In genomic region chr6:31414771-31415270, GRCh38 we compare ENCODE assay signal across 28 cellular contexts.
"Had no signal": no experiment of that assay in that cellular context is flagged by ENCODE, and none has a peak within 500 bp of the region (broad histone marks: within the 10 kb centered on the region; RNA-seq: fewer than 3 reads in every experiment).

No MANE protein-coding gene starts in this region.

- ATAC-seq: activated CD4-positive, CD25-positive, alpha-beta regulatory T cell treated with anti-CD3 and anti-CD28 coated beads, Interleukin-2, amount 50 U/mL, for 24 hours; activated CD8-positive, alpha-beta T cell treated with anti-CD3 and anti-CD28 coated beads for 36 hours; activated T-cell treated with anti-CD3 and anti-CD28 coated beads, Interleukin-2, amount 50 U/mL, for 4 hours; psoas muscle had no signal

- H3K4me3 ChIP-seq: adrenal gland, ascending aorta, hepatocyte, left ventricle myocardium inferior, ovary, psoas muscle, right atrium auricular region, stomach, suprapubic skin, tibial nerve had no signal

- H3K4me1 ChIP-seq: adrenal gland, ascending aorta, psoas muscle, right atrium auricular region, tibial nerve had no signal

- DNase-seq: activated CD8-positive, alpha-beta T cell treated with anti-CD3 and anti-CD28 coated beads for 36 hours; activated effector memory CD4-positive, alpha-beta T cell treated with anti-CD3 and anti-CD28 coated beads, Interleukin-2, amount 50 U/mL, for 16 hours; activated T-cell treated with anti-CD3 and anti-CD28 coated beads, Interleukin-2, amount 50 U/mL, for 4 hours; adrenal gland; brain microvascular endothelial cell; caudate nucleus; dermis blood vessel endothelial cell; effector memory CD4-positive, alpha-beta T cell; glutamatergic neuron; immature natural killer cell; kidney glomerular epithelial cell; left ventricle myocardium inferior; mammary epithelial cell; ovary; psoas muscle; stimulated activated CD4-positive, alpha-beta T cell treated with anti-CD3 and anti-CD28 coated beads, Interleukin-12 subunit alpha, Interleukin-12 subunit beta, amount 100 ng/mL, for 4 hours; stomach had no signal

- H3K27ac ChIP-seq: adrenal gland, ascending aorta, brain microvascular endothelial cell, hepatocyte, left ventricle myocardium inferior, neutrophil, ovary, psoas muscle, right atrium auricular region, stomach, suprapubic skin, tibial nerve had no signal

- H3K4me3 Mint-ChIP-seq: activated CD4-positive, alpha-beta T cell treated with anti-CD3 and anti-CD28 coated beads, Interleukin-2, amount 10 ng/mL, durations not matched to agents 24 days and 14 days; activated CD8-positive, alpha-beta T cell treated with anti-CD3 and anti-CD28 coated beads for 36 hours; activated naive CD8-positive, alpha-beta T cell; activated T-cell treated with anti-CD3 and anti-CD28 coated beads, Interleukin-2, amount 50 U/mL, for 4 hours; immature natural killer cell; mesothelial cell of epicardium; natural killer cell treated with Interleukin-12 subunit alpha and Interleukin-12 subunit beta and Interleukin-15 and Interleukin-18, amount 100 ng/mL, for 72 hours had no signal

- H3K4me1 Mint-ChIP-seq: mesothelial cell of epicardium had no signal

- H3K27me3 ChIP-seq: adrenal gland, ascending aorta, brain microvascular endothelial cell, hepatocyte, ovary, right atrium auricular region, stomach, suprapubic skin, tibial nerve had no signal

- H3K27me3 Mint-ChIP-seq: activated CD4-positive, alpha-beta T cell treated with anti-CD3 and anti-CD28 coated beads, Interleukin-2, amount 10 ng/mL, durations not matched to agents 24 days and 14 days; activated CD8-positive, alpha-beta T cell treated with anti-CD3 and anti-CD28 coated beads for 36 hours; activated naive CD8-positive, alpha-beta T cell; natural killer cell treated with Interleukin-12 subunit alpha and Interleukin-12 subunit beta and Interleukin-15 and Interleukin-18, amount 100 ng/mL, for 72 hours had no signal

- H3K36me3 ChIP-seq: ovary had no signal

- H3K9me3 Mint-ChIP-seq: activated CD4-positive, alpha-beta T cell treated with anti-CD3 and anti-CD28 coated beads, Interleukin-2, amount 10 ng/mL, durations not matched to agents 24 days and 14 days; activated CD8-positive, alpha-beta T cell treated with anti-CD3 and anti-CD28 coated beads for 36 hours; activated T-cell treated with anti-CD3 and anti-CD28 coated beads, Interleukin-2, amount 50 U/mL, for 4 hours; immature natural killer cell; natural killer cell treated with Interleukin-12 subunit alpha and Interleukin-12 subunit beta and Interleukin-15 and Interleukin-18, amount 100 ng/mL, for 72 hours had no signal

- H3K27ac Mint-ChIP-seq: activated CD4-positive, alpha-beta T cell treated with anti-CD3 and anti-CD28 coated beads, Interleukin-2, amount 10 ng/mL, durations not matched to agents 24 days and 14 days; activated CD8-positive, alpha-beta T cell treated with anti-CD3 and anti-CD28 coated beads for 36 hours; activated naive CD8-positive, alpha-beta T cell; mesothelial cell of epicardium; natural killer cell treated with Interleukin-12 subunit alpha and Interleukin-12 subunit beta and Interleukin-15 and Interleukin-18, amount 100 ng/mL, for 72 hours had no signal

- H3K9me3 ChIP-seq: adrenal gland, ascending aorta, neutrophil, ovary, psoas muscle, right atrium auricular region, stomach, suprapubic skin had no signal
